ENCODE assay signal across 1 cellular context in genomic region chr5:88890070-88890781, GRCh38.
TF ChIP-seq lines count a peak whose summit lies in the region.

No MANE protein-coding gene starts in this region.

TF ChIP-seq in GM23338, 12 proteins besides CTCF, POLR2A, EP300 and RAD21 (continued from another document):
- TF ChIP-seq ZNF462 (CRISPR knock-in tag; IDR thresholded peaks at IDR 0.05): no peak
- TF ChIP-seq ETS1 (IDR thresholded peaks at IDR 0.05): no peak
- TF ChIP-seq ZNF114 (CRISPR knock-in tag; IDR thresholded peaks at IDR 0.05): no peak
- TF ChIP-seq CREB1 (CRISPR knock-in tag; IDR thresholded peaks at IDR 0.05; ENCODE audit: low read depth): no peak
TF ChIP-seq in GM23338: peak in this region for 0.
